Comparison of ENCODE assay signal across 2 cellular contexts in the genomic region with DNA sequence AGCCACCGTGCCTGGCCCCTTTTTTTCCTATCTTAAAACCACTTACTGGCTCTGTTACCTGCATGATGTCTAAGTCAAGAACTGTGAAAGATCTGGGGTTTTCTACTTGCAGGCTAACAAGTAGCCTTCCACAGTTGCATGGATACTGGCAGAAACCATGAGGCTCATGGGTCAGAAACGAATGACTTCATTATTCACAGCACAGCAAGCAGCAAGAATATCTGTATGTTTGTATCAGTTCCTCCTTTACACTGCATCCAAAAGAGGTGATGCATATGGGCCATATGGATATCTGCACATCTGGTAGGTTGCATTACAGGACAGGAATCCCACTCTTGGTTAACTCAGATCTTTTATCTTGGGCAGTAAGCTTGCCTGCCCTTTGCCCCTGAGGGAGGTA.
TF ChIP-seq lines count a peak whose summit lies in the region.

No MANE protein-coding gene starts in this region.

TF ChIP-seq in HepG2, 621 proteins besides CTCF, POLR2A, EP300 and RAD21 (continued from another document):
- TF ChIP-seq, protein P1, sequence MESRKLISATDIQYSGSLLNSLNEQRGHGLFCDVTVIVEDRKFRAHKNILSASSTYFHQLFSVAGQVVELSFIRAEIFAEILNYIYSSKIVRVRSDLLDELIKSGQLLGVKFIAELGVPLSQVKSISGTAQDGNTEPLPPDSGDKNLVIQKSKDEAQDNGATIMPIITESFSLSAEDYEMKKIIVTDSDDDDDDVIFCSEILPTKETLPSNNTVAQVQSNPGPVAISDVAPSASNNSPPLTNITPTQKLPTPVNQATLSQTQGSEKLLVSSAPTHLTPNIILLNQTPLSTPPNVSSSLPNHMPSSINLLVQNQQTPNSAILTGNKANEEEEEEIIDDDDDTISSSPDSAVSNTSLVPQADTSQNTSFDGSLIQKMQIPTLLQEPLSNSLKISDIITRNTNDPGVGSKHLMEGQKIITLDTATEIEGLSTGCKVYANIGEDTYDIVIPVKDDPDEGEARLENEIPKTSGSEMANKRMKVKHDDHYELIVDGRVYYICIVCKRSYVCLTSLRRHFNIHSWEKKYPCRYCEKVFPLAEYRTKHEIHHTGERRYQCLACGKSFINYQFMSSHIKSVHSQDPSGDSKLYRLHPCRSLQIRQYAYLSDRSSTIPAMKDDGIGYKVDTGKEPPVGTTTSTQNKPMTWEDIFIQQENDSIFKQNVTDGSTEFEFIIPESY (CRISPR knock-in tag; IDR thresholded peaks at IDR 0.05): no peak
- no peak for TF ChIP-seq CREM (IDR thresholded peaks at IDR 0.05)
- no peak for TF ChIP-seq CREM (CRISPR knock-in tag; IDR thresholded peaks at IDR 0.05)
- TF ChIP-seq, protein P2, sequence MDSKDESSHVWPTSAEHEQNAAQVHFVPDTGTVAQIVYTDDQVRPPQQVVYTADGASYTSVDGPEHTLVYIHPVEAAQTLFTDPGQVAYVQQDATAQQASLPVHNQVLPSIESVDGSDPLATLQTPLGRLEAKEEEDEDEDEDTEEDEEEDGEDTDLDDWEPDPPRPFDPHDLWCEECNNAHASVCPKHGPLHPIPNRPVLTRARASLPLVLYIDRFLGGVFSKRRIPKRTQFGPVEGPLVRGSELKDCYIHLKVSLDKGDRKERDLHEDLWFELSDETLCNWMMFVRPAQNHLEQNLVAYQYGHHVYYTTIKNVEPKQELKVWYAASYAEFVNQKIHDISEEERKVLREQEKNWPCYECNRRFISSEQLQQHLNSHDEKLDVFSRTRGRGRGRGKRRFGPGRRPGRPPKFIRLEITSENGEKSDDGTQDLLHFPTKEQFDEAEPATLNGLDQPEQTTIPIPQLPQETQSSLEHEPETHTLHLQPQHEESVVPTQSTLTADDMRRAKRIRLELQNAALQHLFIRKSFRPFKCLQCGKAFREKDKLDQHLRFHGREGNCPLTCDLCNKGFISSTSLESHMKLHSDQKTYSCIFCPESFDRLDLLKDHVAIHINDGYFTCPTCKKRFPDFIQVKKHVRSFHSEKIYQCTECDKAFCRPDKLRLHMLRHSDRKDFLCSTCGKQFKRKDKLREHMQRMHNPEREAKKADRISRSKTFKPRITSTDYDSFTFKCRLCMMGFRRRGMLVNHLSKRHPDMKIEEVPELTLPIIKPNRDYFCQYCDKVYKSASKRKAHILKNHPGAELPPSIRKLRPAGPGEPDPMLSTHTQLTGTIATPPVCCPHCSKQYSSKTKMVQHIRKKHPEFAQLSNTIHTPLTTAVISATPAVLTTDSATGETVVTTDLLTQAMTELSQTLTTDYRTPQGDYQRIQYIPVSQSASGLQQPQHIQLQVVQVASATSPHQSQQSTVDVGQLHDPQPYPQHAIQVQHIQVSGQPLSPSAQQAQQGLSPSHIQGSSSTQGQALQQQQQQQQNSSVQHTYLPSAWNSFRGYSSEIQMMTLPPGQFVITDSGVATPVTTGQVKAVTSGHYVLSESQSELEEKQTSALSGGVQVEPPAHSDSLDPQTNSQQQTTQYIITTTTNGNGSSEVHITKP (CRISPR knock-in tag; IDR thresholded peaks at IDR 0.05; ENCODE audit: low read depth): no peak
- no peak for TF ChIP-seq GPBP1L1 (CRISPR knock-in tag; IDR thresholded peaks at IDR 0.05)
- no peak for TF ChIP-seq ZBTB7B (CRISPR knock-in tag; IDR thresholded peaks at IDR 0.05)
- TF ChIP-seq NR2F6 (IDR thresholded peaks at IDR 0.05): no peak
- TF ChIP-seq NR2F6 (CRISPR knock-in tag; IDR thresholded peaks at IDR 0.05): no peak

TF ChIP-seq in GM12878, 131 proteins besides CTCF, POLR2A, EP300 and RAD21 (continued from another document):
- TF ChIP-seq, protein P3, sequence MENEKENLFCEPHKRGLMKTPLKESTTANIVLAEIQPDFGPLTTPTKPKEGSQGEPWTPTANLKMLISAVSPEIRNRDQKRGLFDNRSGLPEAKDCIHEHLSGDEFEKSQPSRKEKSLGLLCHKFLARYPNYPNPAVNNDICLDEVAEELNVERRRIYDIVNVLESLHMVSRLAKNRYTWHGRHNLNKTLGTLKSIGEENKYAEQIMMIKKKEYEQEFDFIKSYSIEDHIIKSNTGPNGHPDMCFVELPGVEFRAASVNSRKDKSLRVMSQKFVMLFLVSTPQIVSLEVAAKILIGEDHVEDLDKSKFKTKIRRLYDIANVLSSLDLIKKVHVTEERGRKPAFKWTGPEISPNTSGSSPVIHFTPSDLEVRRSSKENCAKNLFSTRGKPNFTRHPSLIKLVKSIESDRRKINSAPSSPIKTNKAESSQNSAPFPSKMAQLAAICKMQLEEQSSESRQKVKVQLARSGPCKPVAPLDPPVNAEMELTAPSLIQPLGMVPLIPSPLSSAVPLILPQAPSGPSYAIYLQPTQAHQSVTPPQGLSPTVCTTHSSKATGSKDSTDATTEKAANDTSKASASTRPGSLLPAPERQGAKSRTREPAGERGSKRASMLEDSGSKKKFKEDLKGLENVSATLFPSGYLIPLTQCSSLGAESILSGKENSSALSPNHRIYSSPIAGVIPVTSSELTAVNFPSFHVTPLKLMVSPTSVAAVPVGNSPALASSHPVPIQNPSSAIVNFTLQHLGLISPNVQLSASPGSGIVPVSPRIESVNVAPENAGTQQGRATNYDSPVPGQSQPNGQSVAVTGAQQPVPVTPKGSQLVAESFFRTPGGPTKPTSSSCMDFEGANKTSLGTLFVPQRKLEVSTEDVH (IDR thresholded peaks at IDR 0.05; ENCODE audit: low read depth, partially characterized antibody): no peak
